In the genomic region with DNA sequence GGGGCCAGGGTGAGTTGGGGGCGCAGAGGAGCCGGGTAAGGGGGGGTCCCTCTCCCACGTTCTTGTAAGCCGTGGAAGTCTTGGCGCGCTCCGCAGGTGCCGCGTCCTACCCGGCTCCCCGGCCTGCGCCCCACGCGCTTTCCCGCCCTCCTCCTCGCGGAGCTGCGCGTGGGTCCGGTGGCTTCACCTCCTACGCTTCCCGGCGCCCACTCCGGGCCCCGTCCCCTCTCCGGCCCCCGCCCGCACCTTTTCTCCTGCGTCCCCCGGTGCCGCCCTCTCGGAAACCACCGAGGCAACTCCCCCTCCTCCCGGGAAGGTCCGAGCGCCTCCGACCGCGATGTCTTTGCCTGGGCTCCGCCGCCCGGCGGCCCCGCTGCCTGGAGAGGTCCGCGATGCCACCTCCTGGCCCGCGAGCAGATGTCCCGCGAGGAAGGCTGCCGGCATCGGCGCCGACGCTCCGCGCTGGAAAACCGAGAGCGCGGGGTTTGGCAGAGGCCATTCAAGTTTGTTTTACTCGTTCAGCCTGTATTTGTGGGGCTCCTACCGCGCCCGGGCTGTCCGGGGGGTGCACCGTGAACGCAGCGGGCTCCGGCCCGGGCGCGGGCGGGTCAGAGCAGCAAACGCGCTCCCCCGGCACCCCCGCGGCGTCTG, we compare ENCODE assay signal across 11 cellular contexts. TPM values are rescaled to one million over a fixed set of nuclear protein-coding genes. Genes with fewer than 3 reads are reported as not detected.
A peak's percentile ranks its signal among the peaks of the same experiment; 100 is the strongest.
DNase-seq lines count a peak whose midpoint lies in the region; ATAC-seq and TF ChIP-seq lines count a peak whose summit lies in the region.
"Had no signal": no experiment of that assay in that cellular context is flagged by ENCODE, and none has a peak within 500 bp of the region (broad histone marks: within the 10 kb centered on the region; RNA-seq: fewer than 3 reads in every experiment).

No MANE protein-coding gene starts in this region.

- no peak overlapping the region for H2AK5ac ChIP-seq in mesendoderm (ENCODE audit: low read length)

- H3K27ac ChIP-seq in HUES6 (ENCODE audit: low read depth, low read length) (no peak overlapping the region), mesendoderm (ENCODE audit: low read depth, low read length) (no peak overlapping the region)
- H3K27ac ChIP-seq in effector memory CD4-positive, alpha-beta T cell (ENCODE audit: insufficient read depth, low read length, poor library complexity, severe bottlenecking): no peak overlapping the region
- H3K27ac ChIP-seq: esophagus squamous epithelium, uterus had no signal

- ATAC-seq in HG03439 (IDR thresholded peaks at IDR 0.05; ENCODE audit: unreplicated experiment): no peak
- ATAC-seq in GM18502 (IDR thresholded peaks at IDR 0.05; ENCODE audit: poor library complexity, unreplicated experiment): no peak

- no peak overlapping the region for H4K5ac ChIP-seq in mesendoderm (ENCODE audit: low read length)

- H3K27me3 ChIP-seq in HUES6 (ENCODE audit: control insufficient read depth, insufficient read depth, low read length): peaks cover 91% of the 10 kb centered on the region
- H3K27me3 ChIP-seq in mesendoderm (ENCODE audit: insufficient read depth, low read length, poor library complexity): peaks cover 58% of the 10 kb centered on the region
- peaks cover 45% of the 10 kb centered on the region for H3K27me3 ChIP-seq in effector memory CD4-positive, alpha-beta T cell (replicated peaks; ENCODE audit: control insufficient read depth, insufficient read depth, low read length, poor library complexity, severe bottlenecking)

- H3K9me3 ChIP-seq in HUES6 (ENCODE audit: control insufficient read depth, insufficient read depth, low read depth, low read length): no peaks in the 10 kb centered on the region
- no peaks in the 10 kb centered on the region for H3K9me3 ChIP-seq in effector memory CD4-positive, alpha-beta T cell (ENCODE audit: control insufficient read depth, low read length)

- no peaks in the 10 kb centered on the region for H3K79me2 ChIP-seq in mesendoderm (ENCODE audit: control insufficient read depth, insufficient read depth, low read length)

- no peak overlapping the region for H3K18ac ChIP-seq in mesendoderm (ENCODE audit: low read length)

- no peak overlapping the region for H2BK5ac ChIP-seq in mesendoderm (ENCODE audit: low read length)

- no peaks in the 10 kb centered on the region for H3K36me3 ChIP-seq in HUES6 (ENCODE audit: control insufficient read depth, insufficient read depth, low read length)
- H3K36me3 ChIP-seq in mesendoderm (ENCODE audit: control insufficient read depth, insufficient read depth, low read length): no peaks in the 10 kb centered on the region
- no peaks in the 10 kb centered on the region for H3K36me3 ChIP-seq in effector memory CD4-positive, alpha-beta T cell (ENCODE audit: control insufficient read depth, insufficient read depth, low read length)
- H3K36me3 ChIP-seq: esophagus squamous epithelium, uterus had no signal

- H3K4me1 ChIP-seq in HUES6 (ENCODE audit: control insufficient read depth, insufficient read depth, low read length) (peaks cover 8% of the 10 kb centered on the region), mesendoderm (ENCODE audit: control insufficient read depth, low read depth, low read length) (no peaks in the 10 kb centered on the region)
- peaks cover 15% of the 10 kb centered on the region for H3K4me1 ChIP-seq in effector memory CD4-positive, alpha-beta T cell (ENCODE audit: control insufficient read depth, insufficient read depth, low read length, poor library complexity, severe bottlenecking)

- no peak overlapping the region for H3K4ac ChIP-seq in mesendoderm (ENCODE audit: low read depth, low read length)

- no peak overlapping the region for H3K4me2 ChIP-seq in mesendoderm (ENCODE audit: low read length)

- H2BK120ac ChIP-seq in mesendoderm (ENCODE audit: low read depth, low read length): no peak overlapping the region

- H3K4me3 ChIP-seq in AG09309 (ENCODE audit: control insufficient read depth, low read depth, low read length): no peak overlapping the region
- H3K4me3 ChIP-seq in HUES6 (ENCODE audit: low read depth, low read length): peak overlapping the region; percentile 61
- H3K4me3 ChIP-seq in epithelial cell of proximal tubule (ENCODE audit: low read depth, low read length): no peak overlapping the region
- H3K4me3 ChIP-seq in mesendoderm (ENCODE audit: low read length): no peak overlapping the region
- no peak overlapping the region for H3K4me3 ChIP-seq in effector memory CD4-positive, alpha-beta T cell (ENCODE audit: insufficient read depth, low read depth, low read length, poor library complexity, severe bottlenecking)
- H3K4me3 ChIP-seq: uterus had no signal

- TF ChIP-seq CTCF in AG09309 (IDR thresholded peaks at IDR 0.05; ENCODE audit: control insufficient read depth, insufficient read depth, low read depth, low read length, missing control alignments) (peak; percentile 6), epithelial cell of proximal tubule (conservative IDR thresholded peaks at IDR 0.05; ENCODE audit: low read depth, low read length) (peak; percentile 31)

- no peak overlapping the region for H3K23ac ChIP-seq in mesendoderm (ENCODE audit: low read length)

- no peak overlapping the region for H2BK15ac ChIP-seq in mesendoderm (replicated peaks; ENCODE audit: low read depth)

- H3K79me1 ChIP-seq in mesendoderm (ENCODE audit: low read length): no peaks in the 10 kb centered on the region

- H3K9ac ChIP-seq in HUES6 (ENCODE audit: low read length) (no peak overlapping the region), mesendoderm (ENCODE audit: low read length) (no peak overlapping the region)

- no peak overlapping the region for H4K8ac ChIP-seq in mesendoderm (ENCODE audit: low read depth, low read length)

- no CpG with 5 or more reads among the region's 79 CpGs for WGBS in mesendoderm (ENCODE audit: extremely low coverage, insufficient coverage, low lambda C conversion rate)

- no peak for DNase-seq in AG09309 (ENCODE audit: low read depth)
- no peak for DNase-seq in epithelial cell of proximal tubule (ENCODE audit: low read depth)
- peak; percentile 41 for DNase-seq in mesendoderm
- no peak for DNase-seq in effector memory CD4-positive, alpha-beta T cell
- DNase-seq in NCI-H510A (lab: John Stamatoyannopoulos, UW): no peak
- DNase-seq: DMS153, esophagus squamous epithelium, uterus had no signal

- no peak overlapping the region for H3K56ac ChIP-seq in mesendoderm (ENCODE audit: low read length)

RNA-seq across cellular contexts. Expression of a gene that starts 2.4 kb away (rescaled TPM):
- total RNA-seq in epithelial cell of proximal tubule: 0.14 and 1.2 TPM in 2 replicates
- polyA plus RNA-seq in mesendoderm (2013, experiment 1 of 2): not detected
- polyA plus RNA-seq in mesendoderm (2013, experiment 2 of 2): 0.01 TPM
